1 cellular context compared by ENCODE assay signal in the genomic region with DNA sequence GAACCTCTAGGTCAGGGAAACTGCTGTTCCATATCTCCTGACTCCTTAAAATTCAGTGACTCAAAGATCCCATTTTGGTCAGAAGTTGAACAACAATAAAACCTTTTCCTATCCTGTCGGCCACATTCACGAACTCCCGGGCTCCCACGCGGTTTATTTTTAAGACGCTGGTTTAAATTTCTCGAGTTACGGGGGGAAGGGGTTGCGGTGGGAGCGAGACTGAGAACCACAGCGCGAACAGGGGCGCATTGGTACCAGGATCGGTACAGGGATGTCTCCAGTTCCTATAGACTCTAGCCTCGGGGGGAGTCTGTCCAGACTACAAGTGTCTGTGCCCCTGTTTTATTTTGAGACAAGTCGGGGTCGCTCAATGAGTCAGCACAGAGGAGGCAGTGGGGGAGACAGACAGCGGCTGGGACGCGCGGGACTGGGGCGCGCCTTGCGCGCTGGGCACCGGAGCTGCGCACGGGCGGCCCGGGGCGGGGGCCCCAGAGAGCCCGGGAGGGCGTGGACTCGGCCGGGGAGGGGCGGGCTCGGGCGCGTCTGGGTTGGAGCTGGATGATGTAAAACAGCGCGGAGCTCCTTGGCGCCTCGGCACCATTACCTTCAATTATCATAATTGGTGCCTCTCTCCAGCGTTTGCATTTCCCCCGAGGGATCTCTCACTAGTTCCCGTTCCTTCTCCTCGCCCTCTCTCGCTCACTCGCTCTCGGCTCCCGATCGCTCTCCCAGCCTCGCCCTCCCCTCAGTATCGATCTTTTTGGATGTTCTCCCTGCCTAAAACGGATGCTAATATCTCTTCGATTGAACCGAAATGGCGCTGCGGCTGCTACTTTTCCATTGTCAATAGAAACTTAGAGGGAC.
TF ChIP-seq lines count a peak whose summit lies in the region.

No MANE protein-coding gene starts in this region.

TF ChIP-seq in endothelial cell of umbilical vein, 7 proteins besides CTCF, POLR2A, EP300 and RAD21:
- TF ChIP-seq, protein P1, sequence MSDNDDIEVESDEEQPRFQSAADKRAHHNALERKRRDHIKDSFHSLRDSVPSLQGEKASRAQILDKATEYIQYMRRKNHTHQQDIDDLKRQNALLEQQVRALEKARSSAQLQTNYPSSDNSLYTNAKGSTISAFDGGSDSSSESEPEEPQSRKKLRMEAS (IDR thresholded peaks at IDR 0.05; ENCODE audit: insufficient read depth, insufficient read length), result no peak
- no peak for TF ChIP-seq MYC (IDR thresholded peaks at IDR 0.05; ENCODE audit: low read depth, low read length)
- no peak for TF ChIP-seq POLR2AphosphoS5 (IDR thresholded peaks at IDR 0.05; ENCODE audit: insufficient read depth, low read depth, low read length)
- TF ChIP-seq JUN (IDR thresholded peaks at IDR 0.05; ENCODE audit: borderline replicate concordance, insufficient read depth, insufficient read length, low read depth), result no peak
- no peak for TF ChIP-seq GATA2 (IDR thresholded peaks at IDR 0.05; ENCODE audit: insufficient read depth, insufficient read length, low read depth, low read length)
- TF ChIP-seq EZH2 (IDR thresholded peaks at IDR 0.05; ENCODE audit: borderline replicate concordance, low read depth, low read length, severe bottlenecking), result peak; percentile 56
